Comparison of ENCODE assay signal across 8 cellular contexts in the genomic region with DNA sequence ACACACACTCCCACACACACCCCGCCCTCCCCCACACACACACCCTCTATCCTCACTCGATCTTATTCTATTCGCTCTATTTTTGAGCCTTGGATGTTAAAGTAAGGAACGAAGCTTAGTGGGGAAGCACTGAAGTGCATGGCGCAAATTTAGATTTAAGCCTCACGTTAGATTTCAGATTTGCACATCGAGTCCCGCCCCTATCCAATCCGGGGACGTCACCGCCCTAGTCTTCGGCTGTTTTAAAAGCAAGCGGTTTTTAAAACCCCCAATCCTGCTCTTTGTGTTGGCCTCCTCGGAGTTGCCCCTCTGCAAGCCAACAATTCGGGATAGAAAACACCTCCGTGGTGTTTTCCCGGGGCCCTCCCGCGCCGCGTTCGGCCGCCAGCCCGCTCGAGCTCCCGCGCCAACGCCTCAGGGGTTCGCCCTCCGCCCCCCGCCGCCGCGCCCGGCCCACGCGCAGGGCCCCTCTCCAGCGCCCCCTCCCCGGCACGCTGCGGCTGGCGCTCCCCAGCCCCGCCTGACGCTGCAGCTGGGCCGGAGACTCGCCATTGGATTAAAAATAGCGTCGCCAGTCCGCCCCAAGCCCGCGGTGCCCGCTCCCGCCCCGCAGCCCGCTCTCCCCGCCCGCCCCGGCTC.
DNase-seq lines count a peak whose midpoint lies in the region; ATAC-seq and TF ChIP-seq lines count a peak whose summit lies in the region.

A gene with protein sequence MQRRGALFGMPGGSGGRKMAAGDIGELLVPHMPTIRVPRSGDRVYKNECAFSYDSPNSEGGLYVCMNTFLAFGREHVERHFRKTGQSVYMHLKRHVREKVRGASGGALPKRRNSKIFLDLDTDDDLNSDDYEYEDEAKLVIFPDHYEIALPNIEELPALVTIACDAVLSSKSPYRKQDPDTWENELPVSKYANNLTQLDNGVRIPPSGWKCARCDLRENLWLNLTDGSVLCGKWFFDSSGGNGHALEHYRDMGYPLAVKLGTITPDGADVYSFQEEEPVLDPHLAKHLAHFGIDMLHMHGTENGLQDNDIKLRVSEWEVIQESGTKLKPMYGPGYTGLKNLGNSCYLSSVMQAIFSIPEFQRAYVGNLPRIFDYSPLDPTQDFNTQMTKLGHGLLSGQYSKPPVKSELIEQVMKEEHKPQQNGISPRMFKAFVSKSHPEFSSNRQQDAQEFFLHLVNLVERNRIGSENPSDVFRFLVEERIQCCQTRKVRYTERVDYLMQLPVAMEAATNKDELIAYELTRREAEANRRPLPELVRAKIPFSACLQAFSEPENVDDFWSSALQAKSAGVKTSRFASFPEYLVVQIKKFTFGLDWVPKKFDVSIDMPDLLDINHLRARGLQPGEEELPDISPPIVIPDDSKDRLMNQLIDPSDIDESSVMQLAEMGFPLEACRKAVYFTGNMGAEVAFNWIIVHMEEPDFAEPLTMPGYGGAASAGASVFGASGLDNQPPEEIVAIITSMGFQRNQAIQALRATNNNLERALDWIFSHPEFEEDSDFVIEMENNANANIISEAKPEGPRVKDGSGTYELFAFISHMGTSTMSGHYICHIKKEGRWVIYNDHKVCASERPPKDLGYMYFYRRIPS (plus strand): TSS at position 574 of the 639 bp plus-strand sequence. CDS start 186 bp downstream, outside the sequence.

- TF ChIP-seq POLR2A in erythroblast (IDR thresholded peaks at IDR 0.05; ENCODE audit: low read length), result no peak

- H3K27me3 ChIP-seq in NT2/D1 (ENCODE audit: insufficient read depth, insufficient read length) (no peaks in the 10 kb centered on the region), mucosa of rectum (ENCODE audit: control insufficient read depth in 2 of 2, insufficient read depth in 2 of 2, low read length in 2 of 2) (no peaks in the 10 kb centered on the region)

- H3K36me3 ChIP-seq in NT2/D1 (ENCODE audit: insufficient read depth, insufficient read length, low read length), result peaks cover 6% of the 10 kb centered on the region
- H3K36me3 ChIP-seq in mucosa of rectum (ENCODE audit: control insufficient read depth in 2 of 2, insufficient read depth in 2 of 2, low read length in 2 of 2), result no peaks in the 10 kb centered on the region

- H3K9me3 ChIP-seq in NT2/D1 (ENCODE audit: insufficient read depth, low read length), result no peaks in the 10 kb centered on the region
- no peaks in the 10 kb centered on the region for H3K9me3 ChIP-seq in mucosa of rectum (ENCODE audit: control insufficient read depth in 2 of 2, low read length in 2 of 2)

- DNase-seq in D341Med (ENCODE audit: low spot score) (peak; percentile 93), HK-2 (ENCODE audit: unreplicated experiment) (peak; percentile 76), NT2/D1 (ENCODE audit: low read depth, low spot score) (peak; percentile 59), activated T-cell treated with anti-CD3 and anti-CD28 coated beads for 4 hours (peak; percentile 41), erythroblast (lab: John Stamatoyannopoulos, UW) (peak; percentile 37 to 53)
- peak; percentile 17 to 59 for DNase-seq in stimulated activated CD8-positive, alpha-beta memory T cell treated with anti-CD3 and anti-CD28 coated beads, Interleukin-7, amount 100 ng/mL, for 4 hours (ENCODE audit: low read depth in 2 of 2)

- no peaks in the 10 kb centered on the region for H3K4me1 ChIP-seq in NT2/D1 (ENCODE audit: insufficient read depth, insufficient read length)
- peaks cover 3 to 8% of the 10 kb centered on the region in 2 donors for H3K4me1 ChIP-seq in mucosa of rectum (ENCODE audit: control insufficient read depth in 2 of 2, insufficient read depth in 2 of 2, low read length in 2 of 2)

- peak within 1 kb of the TSS; percentile 71 to 78 for H3K27ac ChIP-seq in mucosa of rectum (ENCODE audit: low read depth in 2 of 2, low read length in 2 of 2)

- ATAC-seq in GM19467 (IDR thresholded peaks at IDR 0.05; ENCODE audit: unreplicated experiment), result peak; percentile 68

- H3K9ac ChIP-seq in NT2/D1 (ENCODE audit: insufficient read length, low read depth) (peak within 1 kb of the TSS; percentile 97), mucosa of rectum (ENCODE audit: low read depth in 1 of 2, low read length in 2 of 2) (peak within 1 kb of the TSS; percentile 65 to 72)

- H3K4me3 ChIP-seq in NT2/D1 (ENCODE audit: insufficient read length, low read depth) (peak within 1 kb of the TSS; percentile 95), mucosa of rectum (ENCODE audit: low read length in 2 of 2) (peak within 1 kb of the TSS; percentile 74 to 92)

Comparison
In these comparisons a context has a peak if more than half of its experiments do, and no peak if none do; other contexts are left out.
1. Peak in every context shown above with its lines: DNase-seq, ATAC-seq, H3K4me3 ChIP-seq and H3K27ac ChIP-seq.
2. DNase-seq: peak in every context shown above with its lines; median percentile 93 in D341Med; 76 in HK-2; 59 in NT2/D1; 45 in erythroblast; 41 in activated T-cell treated with anti-CD3 and anti-CD28 coated beads for 4 hours; 38 in stimulated activated CD8-positive, alpha-beta memory T cell treated with anti-CD3 and anti-CD28 coated beads, Interleukin-7, amount 100 ng/mL, for 4 hours.